1 cellular context compared by ENCODE assay signal in genomic region chr21:44006656-44007055, GRCh38.
TF ChIP-seq lines count a peak whose summit lies in the region.

No MANE protein-coding gene starts in this region.

TF ChIP-seq in A549, 52 proteins besides CTCF, POLR2A, EP300 and RAD21 (continued from another document):
- no peak for TF ChIP-seq REST (IDR thresholded peaks at IDR 0.05)
- TF ChIP-seq KDM5A (IDR thresholded peaks at IDR 0.05), result no peak
